Comparison of ENCODE assay signal across 8 cellular contexts in genomic region chr17:77098884-77099545, GRCh38. TPM values are rescaled to one million over a fixed set of nuclear protein-coding genes. Genes with fewer than 3 reads are reported as not detected.
DNase-seq lines count a peak whose midpoint lies in the region; ATAC-seq and TF ChIP-seq lines count a peak whose summit lies in the region.

No MANE protein-coding gene starts in this region.

- TF ChIP-seq CTCF in MCF 10A (IDR thresholded peaks at IDR 0.05; ENCODE audit: unreplicated experiment) (no peak), tibial nerve (IDR thresholded peaks at IDR 0.05) (no peak)

- no peaks in the 10 kb centered on the region for H3K27me3 Mint-ChIP-seq in MCF 10A (ENCODE audit: insufficient read depth, unreplicated experiment)

- no peak overlapping the region for H3K27ac Mint-ChIP-seq in MCF 10A (ENCODE audit: low read depth, unreplicated experiment)

- H3K4me1 Mint-ChIP-seq in MCF 10A (ENCODE audit: insufficient read depth, unreplicated experiment): peaks cover 5% of the 10 kb centered on the region

- peaks cover 0 to 55% (median 41%) of the 10 kb centered on the region in 4 donors for H3K4me1 ChIP-seq in tibial nerve

- intact Hi-C loops in MCF 10A (cut with micrococcal nuclease): no loop called here

- peak; percentile 95 to 97 for TF ChIP-seq EP300 in tibial nerve (IDR thresholded peaks at IDR 0.05)

- peak; percentile 33 for DNase-seq in activated CD8-positive, alpha-beta memory T cell treated with anti-CD3 and anti-CD28 coated beads, Interleukin-2, amount 50 U/mL, for 1 hour (ENCODE audit: extremely low read depth)
- DNase-seq in activated CD8-positive, alpha-beta memory T cell treated with anti-CD3 and anti-CD28 coated beads, Interleukin-2, amount 50 U/mL, for 4 hours: no peak
- DNase-seq in MCF 10A (ENCODE audit: unreplicated experiment) (peak; percentile 69), tibial nerve (ENCODE audit: low spot score in 2 of 2) (peak in 1 of 2 donors; percentile 89), HuH-7.5 (ENCODE audit: low spot score) (no peak), NCI-H2227 treated with DMSO at 0.1 percent for 48 hours (lab: John Stamatoyannopoulos, UW) (no peak)

- no peaks in the 10 kb centered on the region for H3K9me3 ChIP-seq in tibial nerve

- WGBS in tibial nerve, 2 donors: 28 to 37% methylated on average over 9 of the region's 9 CpGs

- no TSS peak for BruUV-seq in MCF 10A (replicated peaks; lab: Mats Ljungman, UMichigan)

- H3K4me3 Mint-ChIP-seq in MCF 10A (ENCODE audit: unreplicated experiment): no peak overlapping the region

- peaks cover 49% of the 10 kb centered on the region for H3K36me3 Mint-ChIP-seq in MCF 10A (ENCODE audit: insufficient read depth, unreplicated experiment)

- H3K9me3 Mint-ChIP-seq in MCF 10A (ENCODE audit: unreplicated experiment): no peaks in the 10 kb centered on the region

- H3K27ac ChIP-seq in layer of hippocampus (ENCODE audit: low read depth, low read length) (peak overlapping the region; percentile 98), tibial nerve (peak overlapping the region; percentile 74 to 89 (median 81))

- ATAC-seq in HG02884 (IDR thresholded peaks at IDR 0.05; ENCODE audit: unreplicated experiment): no peak

- POLR2A ChIA-PET in MCF 10A (lab: Yijun Ruan, JAX): interaction anchor here (0.6 to 2.3 kb wide), 10 partner anchors 11 to 186 kb away, joined by 3 to 13 read pairs (median 4); partner anchors contain the start of gene SEC14L1

- H3K36me3 ChIP-seq in tibial nerve: peaks cover 0 to 14% (median 0%) of the 10 kb centered on the region in 3 donors

- CTCF ChIA-PET in MCF 10A (lab: Yijun Ruan, JAX): interaction anchor here (0.6 to 1.3 kb wide), 6 partner anchors 12 to 232 kb away, joined by 3 to 5 read pairs (median 4); no protein-coding TSS in a partner anchor

- no peak for TF ChIP-seq POLR2A in tibial nerve (IDR thresholded peaks at IDR 0.05)

- H3K4me3 ChIP-seq in tibial nerve: no peak overlapping the region

- H3K27me3 ChIP-seq in layer of hippocampus (ENCODE audit: control insufficient read depth, insufficient read depth, low read length) (no peaks in the 10 kb centered on the region), tibial nerve (no peaks in the 10 kb centered on the region)

RNA-seq across cellular contexts. Expression of gene SEC14L1, which starts 41.8 kb away (rescaled TPM):
- total RNA-seq in MCF 10A (2022) (25.8 and 31.4 TPM in 2 replicates), tibial nerve (100 to 1,000 TPM in 2 of 4 donors, 10 to 100 TPM in 2; 51.1 to 113 (median 81.7) TPM)

Comparison
In these comparisons a context has a peak if more than half of its experiments do, and no peak if none do; other contexts are left out.
1. DNase-seq: peak in activated CD8-positive, alpha-beta memory T cell treated with anti-CD3 and anti-CD28 coated beads, Interleukin-2, amount 50 U/mL, for 1 hour (single experiment) and MCF 10A (single experiment); none in activated CD8-positive, alpha-beta memory T cell treated with anti-CD3 and anti-CD28 coated beads, Interleukin-2, amount 50 U/mL, for 4 hours (single experiment), HuH-7.5 (single experiment) and NCI-H2227 treated with DMSO at 0.1 percent for 48 hours (single experiment).